Comparison of ENCODE assay signal across 8 cellular contexts in the genomic region with DNA sequence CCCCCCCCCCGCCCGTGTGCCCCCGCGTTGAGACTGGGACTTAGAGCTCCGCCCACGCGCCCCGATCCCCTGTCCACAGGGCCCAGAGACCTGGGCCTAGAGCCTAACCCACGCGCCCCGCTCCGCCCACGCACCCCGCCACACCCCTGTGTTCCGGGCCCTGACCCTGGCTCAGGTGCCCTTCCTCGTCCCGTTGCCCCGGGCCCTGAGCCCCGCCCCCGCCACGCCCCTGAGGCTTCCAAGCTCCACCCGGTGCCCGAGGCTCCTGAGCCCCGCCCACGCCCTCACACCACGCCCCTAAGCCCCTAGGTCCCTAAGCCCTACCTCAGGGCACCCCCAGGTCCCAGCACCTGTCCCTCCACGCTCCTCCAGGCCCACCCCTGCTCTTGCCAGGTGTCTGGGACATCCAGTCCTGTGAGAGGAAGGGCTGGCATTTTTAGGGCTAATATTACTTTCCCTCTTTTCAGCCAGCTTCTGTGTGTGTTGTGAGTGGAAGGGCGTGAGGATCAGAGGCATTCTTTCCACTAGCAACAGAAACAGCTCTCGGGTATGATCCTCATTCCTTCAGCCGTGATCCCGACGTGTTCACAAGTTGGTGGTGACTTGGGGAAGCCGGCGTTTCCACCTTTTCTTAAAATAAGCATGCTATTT. TPM values are rescaled to one million over a fixed set of nuclear protein-coding genes. Genes with fewer than 3 reads are reported as not detected.
A peak's percentile ranks its signal among the peaks of the same experiment; 100 is the strongest.
DNase-seq lines count a peak whose midpoint lies in the region; ATAC-seq and TF ChIP-seq lines count a peak whose summit lies in the region.

No MANE protein-coding gene starts in this region.

- no peaks in the 10 kb centered on the region for H3K36me3 ChIP-seq in urinary bladder (ENCODE audit: insufficient read depth)

- DNase-seq in RWPE1 (ENCODE audit: low spot score) = peak; percentile 88
- peak; percentile 78 for DNase-seq in activated gamma-delta T cell (lab: John Stamatoyannopoulos, UW)
- DNase-seq in head of caudate nucleus = peak in 34 of 42 donors; percentile 16 to 77 (median 44)
- peak; percentile 94 for DNase-seq in posterior vena cava (ENCODE audit: low spot score)

- 8% methylated on average over 34 of the region's 34 CpGs for WGBS in urinary bladder

- TF ChIP-seq CTCF in C4-2B (conservative IDR thresholded peaks at IDR 0.05) = no peak
- TF ChIP-seq CTCF in RWPE1 (conservative IDR thresholded peaks at IDR 0.05; ENCODE audit: low read depth) = no peak

- H3K4me3 ChIP-seq in urinary bladder (ENCODE audit: low read depth, low read length) = peak overlapping the region; percentile 43

- CTCF ChIA-PET in RWPE1 (lab: Yijun Ruan, JAX) = interaction anchor here (2.0 kb wide), 1 partner anchor 13 kb away, joined by 10 read pairs; no protein-coding TSS in a partner anchor

- ATAC-seq in GM19395 (IDR thresholded peaks at IDR 0.05; ENCODE audit: unreplicated experiment) = peak; percentile 57
- peak; percentile 62 for ATAC-seq in HG03521 (IDR thresholded peaks at IDR 0.05; ENCODE audit: unreplicated experiment)

- intact Hi-C loops in head of caudate nucleus (cut with DNase I) (no loop called here), posterior vena cava (cut with DNase I) (no loop called here)

- H3K27ac ChIP-seq in C4-2B = peak overlapping the region; percentile 41
- H3K27ac ChIP-seq in RWPE1 = peak overlapping the region; percentile 83
- H3K27ac ChIP-seq in urinary bladder (ENCODE audit: low read depth) = peak overlapping the region; percentile 80

- POLR2A ChIA-PET in RWPE1 (lab: Yijun Ruan, JAX; ENCODE audit: low non-redundant PET) = no interaction called here

- no peaks in the 10 kb centered on the region for H3K4me1 ChIP-seq in urinary bladder (ENCODE audit: insufficient read depth)

RNA-seq across cellular contexts. Expression of a gene that starts 0.6 kb away (rescaled TPM):
- 1 to 10 TPM; 8.3 to 9.9 TPM for total RNA-seq in posterior vena cava
- 53.5 TPM for total RNA-seq in urinary bladder
- 2.7 TPM for polyA plus RNA-seq in urinary bladder

Comparison
In these comparisons a context has a peak if more than half of its experiments do, and no peak if none do; other contexts are left out.
1. Peak in every context shown above with its lines: DNase-seq, ATAC-seq, H3K4me3 ChIP-seq and H3K27ac ChIP-seq.
2. DNase-seq: peak in every context shown above with its lines; median percentile 94 in posterior vena cava; 88 in RWPE1; 78 in activated gamma-delta T cell; 44 in head of caudate nucleus.